Comparison of ENCODE assay signal across 16 cellular contexts in the genomic region with DNA sequence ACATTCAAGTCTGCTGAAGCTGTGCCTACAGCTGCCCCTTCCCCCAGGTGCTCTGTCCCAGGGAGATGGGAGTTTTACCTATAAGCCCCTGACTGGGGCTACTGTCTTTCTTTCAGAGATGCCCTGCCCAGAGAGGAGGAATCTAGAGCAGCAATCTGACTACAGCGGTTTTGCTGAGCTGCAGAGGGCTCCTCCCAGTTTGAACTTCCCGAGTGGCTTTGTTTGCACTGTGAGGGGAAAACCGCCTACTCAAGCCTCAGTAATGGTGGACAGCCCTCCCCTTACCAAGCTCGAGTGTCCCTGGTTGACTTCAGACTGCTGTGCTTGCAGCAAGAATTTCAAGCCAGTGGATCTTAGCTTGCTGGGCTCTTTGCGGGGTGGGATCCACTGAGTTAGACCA. TPM values are rescaled to one million over a fixed set of nuclear protein-coding genes. Genes with fewer than 3 reads are reported as not detected.
"Had no signal": no experiment of that assay in that cellular context is flagged by ENCODE, and none has a peak within 500 bp of the region (broad histone marks: within the 10 kb centered on the region; RNA-seq: fewer than 3 reads in every experiment).

No MANE protein-coding gene starts in this region.

RNA-seq across cellular contexts. Expression of gene RPRM, which starts 35.9 kb away (rescaled TPM):
- total RNA-seq: activated CD4-positive, alpha-beta memory T cell treated with anti-CD3 and anti-CD28 coated beads for 36 hours; activated CD4-positive, alpha-beta T cell treated with anti-CD3 and anti-CD28 coated beads for 36 hours; activated CD4-positive, alpha-beta T cell treated with anti-CD3 and anti-CD28 coated beads, Interleukin-2, amount 10 ng/mL, durations not matched to agents 24 days and 14 days; activated CD8-positive, alpha-beta memory T cell treated with anti-CD3 and anti-CD28 coated beads for 36 hours; activated CD8-positive, alpha-beta memory T cell treated with anti-CD3 and anti-CD28 coated beads, Interleukin-2, amount 10 ng/mL, durations not matched to agents 7 days and 5 days; activated naive CD4-positive, alpha-beta T cell treated with anti-CD3 and anti-CD28 coated beads for 36 hours; activated T-helper 1 cell treated with anti-CD3 and anti-CD28 coated beads, Interleukin-12 subunit alpha, Interleukin-12 subunit beta, Interleukin-2, Interleukin-4 antibody, amounts not matched to agents 30 ng/mL and 10 ng/mL and 1 ng/mL, durations not matched to agents 14 hours and 24 hours and 36 hours; activated T-helper 2 cell treated with anti-CD3 and anti-CD28 coated beads, Interferon-gamma antibody, Interleukin-2, Interleukin-4, amounts not matched to agents 10 μg/mL and 5 μg/mL and 100 μg/mL, durations not matched to agents 14 hours and 24 hours and 36 hours; body of pancreas; chondrocyte; dermis blood vessel endothelial cell; foreskin keratinocyte; gastrocnemius medialis; T-helper 2 cell treated with Interferon-gamma antibody and Interleukin-4, amounts not matched to agents 100 ng/mL and 5 ng/mL, for 36 hours had no signal
- polyA plus RNA-seq: aorta, foreskin keratinocyte, heart left ventricle had no signal
